Comparison of ENCODE assay signal across 11 cellular contexts in the genomic region with DNA sequence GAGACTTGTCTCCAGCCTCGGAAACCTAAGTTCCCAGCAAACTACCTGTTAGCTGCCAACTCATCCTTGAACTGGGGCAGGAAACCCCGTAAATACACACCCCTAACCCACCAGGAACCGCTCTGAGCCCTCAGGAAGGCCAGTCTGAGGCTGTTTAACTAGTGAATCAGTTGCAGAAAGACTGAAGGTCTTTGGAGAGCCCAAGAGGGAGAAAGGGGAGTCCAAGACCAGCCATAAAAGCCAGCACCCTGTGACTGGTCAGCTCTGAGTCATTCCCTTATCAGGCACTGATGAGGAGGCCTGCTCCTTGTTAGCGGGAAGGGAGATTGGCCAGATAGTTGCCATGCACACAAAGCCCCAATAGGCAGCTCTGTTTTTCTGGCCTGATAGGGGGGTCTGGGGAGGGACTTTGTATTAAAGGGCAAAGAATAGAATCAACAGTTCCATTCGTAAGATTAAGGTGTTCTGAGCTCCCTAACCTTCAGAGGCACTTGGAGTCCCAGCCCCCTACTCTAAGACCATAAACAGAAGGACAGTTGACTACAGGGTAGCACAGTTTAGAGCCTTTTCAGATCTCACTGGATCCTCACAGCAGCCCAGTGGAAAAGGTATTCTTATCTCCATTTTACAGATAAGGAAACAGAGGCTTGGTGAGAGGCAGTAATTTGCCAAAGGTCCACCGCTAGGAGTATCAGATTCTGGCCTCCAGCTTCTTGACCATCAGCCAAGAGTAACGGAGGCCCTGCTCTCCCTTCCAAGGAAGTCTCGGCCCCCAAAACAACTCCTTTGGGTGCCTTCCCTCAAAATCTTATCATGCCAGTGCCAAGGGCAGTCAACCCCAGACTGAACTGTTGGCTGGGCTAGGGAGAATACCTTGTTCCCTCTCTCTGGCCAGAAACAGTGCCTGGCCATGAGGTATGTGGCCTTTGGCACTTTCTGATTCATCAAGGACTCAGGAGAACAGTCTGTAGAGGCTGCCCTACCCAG. TPM values are rescaled to one million over a fixed set of nuclear protein-coding genes. Genes with fewer than 3 reads are reported as not detected.
DNase-seq lines count a peak whose midpoint lies in the region; ATAC-seq and TF ChIP-seq lines count a peak whose summit lies in the region.
"Had no signal": no experiment of that assay in that cellular context is flagged by ENCODE, and none has a peak within 500 bp of the region (broad histone marks: within the 10 kb centered on the region; RNA-seq: fewer than 3 reads in every experiment).

No MANE protein-coding gene starts in this region.

- peak overlapping the region; percentile 77 for H3K4ac ChIP-seq in trophoblast cell (ENCODE audit: low read depth, low read length)

- no TSS peak for BruUV-seq in Panc1 (replicated peaks; lab: Mats Ljungman, UMichigan)

- H2AK5ac ChIP-seq in trophoblast cell (ENCODE audit: low read length): peak overlapping the region; percentile 93

- intact Hi-C loops in Panc1 (cut with micrococcal nuclease; ENCODE audit: unreplicated experiment): no loop called here
- intact Hi-C loops in esophagus squamous epithelium (cut with DNase I): no loop called here
- intact Hi-C loops in ascending aorta (cut with DNase I): no loop called here

- H3K27me3 ChIP-seq in Panc1 (ENCODE audit: control insufficient read depth, insufficient read depth, low read length): no peaks in the 10 kb centered on the region
- H3K27me3 ChIP-seq in esophagus squamous epithelium: peaks cover 0 to 72% (median 10%) of the 10 kb centered on the region in 4 donors
- H3K27me3 ChIP-seq in trophoblast cell (ENCODE audit: insufficient read depth, low read length): no peaks in the 10 kb centered on the region
- peaks cover 15% of the 10 kb centered on the region for H3K27me3 ChIP-seq in ascending aorta

- H3K27ac ChIP-seq in Panc1 (ENCODE audit: low read length) (peak overlapping the region; percentile 96), esophagus squamous epithelium (peak overlapping the region in 3 of 4 donors; percentile 85 to 92 (median 88)), trophoblast cell (ENCODE audit: low read depth, low read length) (peak overlapping the region; percentile 92), ascending aorta (peak overlapping the region in 1 of 2 donors; percentile 44)

- peak overlapping the region; percentile 81 for H3K14ac ChIP-seq in trophoblast cell (ENCODE audit: low read length)

- H3K79me2 ChIP-seq in trophoblast cell (ENCODE audit: control insufficient read depth, insufficient read depth, low read length, poor library complexity): peaks cover 18% of the 10 kb centered on the region

- H3K36me3 ChIP-seq in Panc1 (ENCODE audit: control insufficient read depth, insufficient read depth, low read length) (peaks cover 5% of the 10 kb centered on the region; the same call in 1 of the 2 replicates), esophagus squamous epithelium (no peaks in the 10 kb centered on the region), trophoblast cell (ENCODE audit: control insufficient read depth in 1 of 2, insufficient read depth in 2 of 2, low read length in 2 of 2) (peaks cover 2 to 5% of the 10 kb centered on the region in 2 experiments), ascending aorta (no peaks in the 10 kb centered on the region)

- peak overlapping the region; percentile 24 for H2AFZ ChIP-seq in trophoblast cell (ENCODE audit: insufficient read depth, low read length, poor library complexity)

- in situ Hi-C loops in Panc1 (cut with HindIII; ENCODE audit: low pct_unique_long_range_greater_than_20kb, low sequenced_read_pairs): loop anchor here (25.0 kb wide), 1 partner anchor 107 kb away; no protein-coding TSS in a partner anchor

- H3K4me1 ChIP-seq in Panc1 (ENCODE audit: control insufficient read depth, insufficient read depth, low read length) (peaks cover 48% of the 10 kb centered on the region), esophagus squamous epithelium (peaks cover 9 to 56% (median 18%) of the 10 kb centered on the region in 3 donors), trophoblast cell (ENCODE audit: control insufficient read depth in 1 of 2, insufficient read depth in 2 of 2, low read length in 2 of 2) (peaks cover 31 to 42% of the 10 kb centered on the region in 2 experiments), ascending aorta (peaks cover 5 to 7% of the 10 kb centered on the region in 2 donors)

- peak overlapping the region; percentile 89 for H3K18ac ChIP-seq in trophoblast cell (ENCODE audit: low read length)

- peak overlapping the region; percentile 94 for H2BK5ac ChIP-seq in trophoblast cell (ENCODE audit: low read depth, low read length, poor library complexity)

- H3K9me3 ChIP-seq in Panc1 (ENCODE audit: control insufficient read depth, insufficient read depth, low read depth, low read length): no peaks in the 10 kb centered on the region
- no peaks in the 10 kb centered on the region for H3K9me3 ChIP-seq in esophagus squamous epithelium
- no peaks in the 10 kb centered on the region for H3K9me3 ChIP-seq in trophoblast cell (ENCODE audit: insufficient read depth, low read depth, low read length)
- no peaks in the 10 kb centered on the region for H3K9me3 ChIP-seq in ascending aorta

- CTCF ChIA-PET in Panc1 (lab: Charles Lee) (interaction anchor here (0.6 to 4.0 kb wide), 4 partner anchors 18 to 209 kb away, joined by 3 to 42 read pairs (median 8); no protein-coding TSS in a partner anchor), GM10248 (lab: Yijun Ruan, JAX) (interaction anchor here (1.0 to 3.8 kb wide), 2 partner anchors 10 to 18 kb away, joined by 3 to 16 read pairs; no protein-coding TSS in a partner anchor)

- no peak overlapping the region for H3K9ac ChIP-seq in trophoblast cell (ENCODE audit: low read length)

- peak overlapping the region; percentile 91 for H2BK120ac ChIP-seq in trophoblast cell (ENCODE audit: insufficient read depth, low read length, poor library complexity)

- H3K79me1 ChIP-seq in trophoblast cell (ENCODE audit: low read length): peaks cover 34% of the 10 kb centered on the region

- no peak for TF ChIP-seq POLR2A in esophagus squamous epithelium (IDR thresholded peaks at IDR 0.05)

- peak; percentile 75 for ATAC-seq in Panc1
- no peak for ATAC-seq in HG03159 (IDR thresholded peaks at IDR 0.05; ENCODE audit: unreplicated experiment)
- ATAC-seq in HG02970 (IDR thresholded peaks at IDR 0.05; ENCODE audit: low FRiP score, unreplicated experiment): no peak
- ATAC-seq: activated CD8-positive, alpha-beta T cell treated with anti-CD3 and anti-CD28 coated beads, Interleukin-2, amount 10 ng/mL, durations not matched to agents 7 days and 5 days had no signal

- POLR2A ChIA-PET in Panc1 (lab: Charles Lee) (interaction anchor here (0.5 to 1.1 kb wide), 5 partner anchors 9 to 1054 kb away, joined by 3 to 5 read pairs (median 3); no protein-coding TSS in a partner anchor), GM10248 (lab: Yijun Ruan, JAX) (no interaction called here)

- H3K4me2 ChIP-seq in trophoblast cell (ENCODE audit: low read length): peak overlapping the region; percentile 41

- H3K23ac ChIP-seq in trophoblast cell (ENCODE audit: low read length): no peak overlapping the region

- H3K4me3 ChIP-seq in Panc1 (ENCODE audit: low read depth in 2 of 2, low read length in 2 of 2): peak overlapping the region; percentile 0 to 3; a peak in 3 of 4 replicates
- no peak overlapping the region for H3K4me3 ChIP-seq in esophagus squamous epithelium
- no peak overlapping the region for H3K4me3 ChIP-seq in trophoblast cell (ENCODE audit: low read depth, low read length)
- no peak overlapping the region for H3K4me3 ChIP-seq in ascending aorta
- H3K4me3 ChIP-seq: skin epidermis had no signal

- peak overlapping the region; percentile 91 for H2BK12ac ChIP-seq in trophoblast cell (ENCODE audit: low read length)

- no peak for TF ChIP-seq CTCF in Panc1 (IDR thresholded peaks at IDR 0.05)
- TF ChIP-seq CTCF in esophagus squamous epithelium (IDR thresholded peaks at IDR 0.05): no peak
- no peak for TF ChIP-seq CTCF in ascending aorta (IDR thresholded peaks at IDR 0.05)
- no peak for TF ChIP-seq CTCF in GM10248 (IDR thresholded peaks at IDR 0.05; ENCODE audit: control extremely low read depth, extremely low read depth, low read depth, missing control alignments)

- H4K91ac ChIP-seq in trophoblast cell (ENCODE audit: low read depth, low read length): peak overlapping the region; percentile 96

- H4K8ac ChIP-seq in trophoblast cell (ENCODE audit: low read depth, low read length): peak overlapping the region; percentile 73

- 56 to 71% methylated on average over 6 of the region's 8 CpGs for WGBS in esophagus squamous epithelium, 2 donors
- WGBS in trophoblast cell (ENCODE audit: extremely low coverage, insufficient coverage, insufficient read length): no CpG with 5 or more reads among the region's 8 CpGs

- DNase-seq in DMS 273 (lab: John Stamatoyannopoulos, UW; ENCODE audit: unreplicated experiment) (peak; percentile 37), Panc1 (ENCODE audit: low read depth, low spot score) (no peak), esophagus squamous epithelium (lab: John Stamatoyannopoulos, UW) (no peak), trophoblast cell (peak; percentile 93 to 96), ascending aorta (ENCODE audit: low spot score in 2 of 2) (no peak), GM10248 (ENCODE audit: extremely low spot score) (no peak)
- DNase-seq: activated CD8-positive, alpha-beta T cell treated with anti-CD3 and anti-CD28 coated beads, Interleukin-2, amount 10 ng/mL, durations not matched to agents 7 days and 5 days; NCI-H510A treated with DMSO at 0.1 percent for 48 hours had no signal

- H4K12ac ChIP-seq in trophoblast cell (ENCODE audit: low read depth, low read length): no peak overlapping the region

RNA-seq across cellular contexts. Expression of a gene that starts 2.2 kb away (rescaled TPM):
- total RNA-seq in Panc1 (2021; ENCODE audit: unreplicated experiment): 2,383 TPM
- polyA plus RNA-seq in Panc1 (2012; ENCODE audit: insufficient read length): 2,812 TPM
- total RNA-seq in esophagus squamous epithelium: 1,000 to 10,000 TPM in 2 of 4 donors, 100 to 1,000 TPM in 2; 589 to 1,442 (median 1,001) TPM
- 1,394 and 1,458 TPM in 2 replicates for polyA plus RNA-seq in trophoblast cell (2013)
- total RNA-seq in ascending aorta: 1.4 TPM
- total RNA-seq: activated CD8-positive, alpha-beta T cell treated with anti-CD3 and anti-CD28 coated beads, Interleukin-2, amount 10 ng/mL, durations not matched to agents 7 days and 5 days had no signal

RNA-seq across cellular contexts. Expression of a gene that starts 11.7 kb away (rescaled TPM):
- total RNA-seq in Panc1 (2021; ENCODE audit: unreplicated experiment) (70.4 TPM), esophagus squamous epithelium (1,000 to 10,000 TPM in 3 of 4 donors, 100 to 1,000 TPM in 1; 743 to 2,833 (median 2,484) TPM), ascending aorta (0.32 TPM)
- 88.0 TPM for polyA plus RNA-seq in Panc1 (2012; ENCODE audit: insufficient read length)
- polyA plus RNA-seq in trophoblast cell (2013): 0.40 and 0.64 TPM in 2 replicates
- total RNA-seq: activated CD8-positive, alpha-beta T cell treated with anti-CD3 and anti-CD28 coated beads, Interleukin-2, amount 10 ng/mL, durations not matched to agents 7 days and 5 days had no signal

RNA-seq across cellular contexts. Expression of a gene that starts 24.9 kb away (rescaled TPM):
- total RNA-seq in Panc1 (2021; ENCODE audit: unreplicated experiment): 0.36 TPM
- 3.3 TPM for polyA plus RNA-seq in Panc1 (2012; ENCODE audit: insufficient read length)
- total RNA-seq in esophagus squamous epithelium: over 10,000 TPM; 27,182 to 79,363 (median 33,601) TPM
- polyA plus RNA-seq in trophoblast cell (2013): not detected in 2 replicates
- total RNA-seq in ascending aorta: 1.9 TPM
- total RNA-seq: activated CD8-positive, alpha-beta T cell treated with anti-CD3 and anti-CD28 coated beads, Interleukin-2, amount 10 ng/mL, durations not matched to agents 7 days and 5 days had no signal

RNA-seq across cellular contexts. Expression of a gene that starts 40.6 kb away (rescaled TPM):
- total RNA-seq in Panc1 (2021; ENCODE audit: unreplicated experiment): not detected
- 0.18 TPM for polyA plus RNA-seq in Panc1 (2012; ENCODE audit: insufficient read length)
- total RNA-seq in esophagus squamous epithelium: under 1 TPM in 1 of 4 donors, not detected in 3; 0.38 TPM
- not detected in 2 replicates for polyA plus RNA-seq in trophoblast cell (2013)
- not detected for total RNA-seq in ascending aorta
- total RNA-seq: activated CD8-positive, alpha-beta T cell treated with anti-CD3 and anti-CD28 coated beads, Interleukin-2, amount 10 ng/mL, durations not matched to agents 7 days and 5 days had no signal

RNA-seq across cellular contexts. Expression of a gene that starts 41.5 kb away (rescaled TPM):
- total RNA-seq in Panc1 (2021; ENCODE audit: unreplicated experiment): not detected
- not detected for polyA plus RNA-seq in Panc1 (2012; ENCODE audit: insufficient read length)
- under 1 TPM in 2 of 4 donors, not detected in 2; 0.19 to 0.61 TPM for total RNA-seq in esophagus squamous epithelium
- 0.19 TPM in 2 replicates for polyA plus RNA-seq in trophoblast cell (2013)
- total RNA-seq in ascending aorta: not detected
- total RNA-seq: activated CD8-positive, alpha-beta T cell treated with anti-CD3 and anti-CD28 coated beads, Interleukin-2, amount 10 ng/mL, durations not matched to agents 7 days and 5 days had no signal

Comparison
In these comparisons a context has a peak if more than half of its experiments do, and no peak if none do; other contexts are left out.
1. DNase-seq: peak in DMS 273 (single experiment) and trophoblast cell (2 of 2); none in Panc1 (single experiment), esophagus squamous epithelium (single experiment), ascending aorta (0 of 2) and GM10248 (single experiment).
2. H3K4me3 ChIP-seq: peak in Panc1 (2 of 2); none in esophagus squamous epithelium (0 of 4), trophoblast cell (single experiment) and ascending aorta (0 of 2).
3. RNA of a gene that starts 2.2 kb away (total RNA-seq): 2,383 TPM in Panc1 (single experiment) and 589 to 1,442 TPM in esophagus squamous epithelium; 1.4 TPM in ascending aorta (single experiment); every median in the first group is over 100 times any median in the second.
4. RNA of a gene that starts 11.7 kb away (total RNA-seq): 743 to 2,833 TPM in esophagus squamous epithelium and 70.4 TPM in Panc1 (single experiment); 0.32 TPM in ascending aorta (single experiment); every median in the first group is over 10 times any median in the second.
5. RNA of a gene that starts 24.9 kb away (total RNA-seq): 27,182 to 79,363 TPM in esophagus squamous epithelium; 1.9 TPM in ascending aorta (single experiment) and 0.36 TPM in Panc1 (single experiment); every median in the first group is over 1,000 times any median in the second.